21 cellular contexts compared by ENCODE assay signal in genomic region chr1:109653286-109653685, GRCh38. TPM values are rescaled to one million over a fixed set of nuclear protein-coding genes. Genes with fewer than 3 reads are reported as not detected.
"Had no signal": no experiment of that assay in that cellular context is flagged by ENCODE, and none has a peak within 500 bp of the region (broad histone marks: within the 10 kb centered on the region; RNA-seq: fewer than 3 reads in every experiment).

No MANE protein-coding gene starts in this region.

- H3K27me3 ChIP-seq: breast epithelium, gastroesophageal sphincter had no signal

- H3K4me3 ChIP-seq: breast epithelium, gastroesophageal sphincter, lung had no signal

- H3K27ac Mint-ChIP-seq: activated naive CD4-positive, alpha-beta T cell treated with anti-CD3 and anti-CD28 coated beads for 36 hours; activated naive CD8-positive, alpha-beta T cell treated with anti-CD3 and anti-CD28 coated beads, Interleukin-2, amount 50 U/mL, for 24 hours; endodermal cell; mesothelial cell of epicardium; stimulated activated memory B cell treated with anti-CD40 and anti-IgM and Interleukin-4, amounts not matched to agents 10 μg/mL and 1 μg/mL and 100 μg/mL, for 72 hours; T-helper 2 cell treated with Interferon-gamma antibody and Interleukin-4, amounts not matched to agents 5 μg/mL and 100 μg/mL, for 36 hours had no signal

- H3K9me3 Mint-ChIP-seq: activated naive CD4-positive, alpha-beta T cell treated with anti-CD3 and anti-CD28 coated beads for 36 hours; activated naive CD8-positive, alpha-beta T cell treated with anti-CD3 and anti-CD28 coated beads, Interleukin-2, amount 50 U/mL, for 24 hours; endodermal cell; stimulated activated memory B cell treated with anti-CD40 and anti-IgM and Interleukin-4, amounts not matched to agents 10 μg/mL and 1 μg/mL and 100 μg/mL, for 72 hours; T-helper 2 cell treated with Interferon-gamma antibody and Interleukin-4, amounts not matched to agents 5 μg/mL and 100 μg/mL, for 36 hours had no signal

- H3K36me3 ChIP-seq: breast epithelium, neutrophil had no signal

- DNase-seq: activated CD4-positive, alpha-beta T cell treated with anti-CD3 and anti-CD28 coated beads, Interleukin-2, amount 50 U/mL, for 1 hour; activated CD4-positive, CD25-positive, alpha-beta regulatory T cell; activated CD8-positive, alpha-beta memory T cell treated with anti-CD3 and anti-CD28 coated beads for 24 hours; activated naive CD4-positive, alpha-beta T cell treated with anti-CD3 and anti-CD28 coated beads for 36 hours; activated naive CD8-positive, alpha-beta T cell treated with anti-CD3 and anti-CD28 coated beads, Interleukin-2, amount 50 U/mL, for 24 hours; endodermal cell; erythroblast; islet precursor cell; stimulated activated CD4-positive, alpha-beta T cell treated with anti-CD3 and anti-CD28 coated beads, Interleukin-12 subunit alpha, Interleukin-12 subunit beta, amount 100 ng/mL, for 4 hours; stimulated activated CD4-positive, alpha-beta T cell treated with anti-CD3 and anti-CD28 coated beads, Interleukin-2, amount 100 ng/mL, for 24 hours had no signal

- ATAC-seq: activated naive CD8-positive, alpha-beta T cell treated with anti-CD3 and anti-CD28 coated beads, Interleukin-2, amount 50 U/mL, for 24 hours; gastroesophageal sphincter; stimulated activated memory B cell treated with anti-CD40 and anti-IgM and Interleukin-4, amounts not matched to agents 10 μg/mL and 1 μg/mL and 100 μg/mL, for 72 hours had no signal

- H3K36me3 Mint-ChIP-seq: mesothelial cell of epicardium; stimulated activated memory B cell treated with anti-CD40 and anti-IgM and Interleukin-4, amounts not matched to agents 10 μg/mL and 1 μg/mL and 100 μg/mL, for 72 hours had no signal

- H3K27ac ChIP-seq: breast epithelium, gastroesophageal sphincter, neutrophil had no signal

- H3K4me3 Mint-ChIP-seq: activated naive CD4-positive, alpha-beta T cell treated with anti-CD3 and anti-CD28 coated beads for 36 hours; activated naive CD8-positive, alpha-beta T cell treated with anti-CD3 and anti-CD28 coated beads, Interleukin-2, amount 50 U/mL, for 24 hours; endodermal cell; mesothelial cell of epicardium; stimulated activated memory B cell treated with anti-CD40 and anti-IgM and Interleukin-4, amounts not matched to agents 10 μg/mL and 1 μg/mL and 100 μg/mL, for 72 hours; T-helper 2 cell treated with Interferon-gamma antibody and Interleukin-4, amounts not matched to agents 5 μg/mL and 100 μg/mL, for 36 hours had no signal

- H3K9me3 ChIP-seq: breast epithelium, gastroesophageal sphincter, neutrophil had no signal

- H3K4me1 ChIP-seq: breast epithelium had no signal

RNA-seq across cellular contexts. Expression of gene GNAT2, which starts 33.9 kb away (rescaled TPM):
- total RNA-seq: aorta, breast epithelium, cerebellum, endodermal cell, gastroesophageal sphincter, lung, mesothelial cell of epicardium, urinary bladder had no signal
- polyA plus RNA-seq: aorta, urinary bladder had no signal

RNA-seq across cellular contexts. Expression of gene GSTM1, which starts 34.3 kb away (rescaled TPM):
- total RNA-seq: activated naive CD4-positive, alpha-beta T cell treated with anti-CD3 and anti-CD28 coated beads for 36 hours; dermis microvascular lymphatic vessel endothelial cell; lung; urinary bladder had no signal
